In the genomic region with DNA sequence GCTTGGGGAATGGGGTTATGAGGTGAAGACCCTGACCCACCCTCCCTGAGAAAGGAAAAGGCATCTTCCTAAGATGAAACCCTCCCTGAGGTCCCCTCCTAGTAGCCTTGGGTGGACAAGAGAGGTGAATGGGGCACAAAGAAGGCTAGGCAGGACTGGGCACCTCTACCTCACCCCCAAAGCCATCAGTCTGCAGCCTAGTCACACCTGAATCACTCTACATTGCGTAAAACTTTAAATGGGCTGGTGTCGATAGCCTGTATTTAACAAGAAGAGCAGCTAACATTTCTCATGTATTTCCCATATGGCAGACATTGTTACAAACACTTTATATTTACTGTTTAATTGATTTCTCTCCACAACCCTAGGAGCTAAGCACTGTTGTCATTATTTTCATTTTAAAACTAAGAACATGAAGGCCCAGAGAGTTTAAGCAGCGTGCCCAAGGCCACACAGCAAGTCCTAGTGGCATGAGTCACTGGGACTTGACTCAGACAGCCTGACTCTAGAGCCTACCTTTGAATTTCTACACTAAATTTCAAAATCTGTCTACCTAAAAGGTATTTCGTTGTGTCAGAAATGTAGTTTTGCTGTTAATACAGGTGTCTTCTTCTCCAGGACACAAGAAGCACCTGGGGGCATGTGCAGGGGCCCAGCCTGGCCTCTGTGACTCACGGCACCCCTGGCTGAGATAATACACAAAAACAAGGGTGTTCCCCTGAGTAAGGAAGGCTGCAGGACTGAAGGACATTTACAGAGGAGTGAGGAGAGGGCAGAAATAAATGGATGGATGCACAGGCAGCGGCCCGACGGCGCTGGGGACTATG, we compare ENCODE assay signal across 18 cellular contexts. TPM values are rescaled to one million over a fixed set of nuclear protein-coding genes. Genes with fewer than 3 reads are reported as not detected.
"Had no signal": no experiment of that assay in that cellular context is flagged by ENCODE, and none has a peak within 500 bp of the region (broad histone marks: within the 10 kb centered on the region; RNA-seq: fewer than 3 reads in every experiment).

No MANE protein-coding gene starts in this region.

- H3K27me3 ChIP-seq: cardiac muscle cell had no signal

- ATAC-seq: psoas muscle; stimulated activated naive CD8-positive, alpha-beta T cell treated with anti-CD3 and anti-CD28 coated beads, Interleukin-15, amount 100 ng/mL, for 72 hours had no signal

- H3K4me1 ChIP-seq: psoas muscle, spleen had no signal

- H3K9me3 ChIP-seq: psoas muscle, spleen, thoracic aorta had no signal

- H3K27ac ChIP-seq: cardiac muscle cell, dorsolateral prefrontal cortex, psoas muscle, spleen, thoracic aorta had no signal

- DNase-seq: activated B cell treated with CpG ODN at 0.5 μM for 24 hours; activated CD4-positive, alpha-beta T cell treated with anti-CD3 and anti-CD28 coated beads for 48 hours; activated naive CD4-positive, alpha-beta T cell treated with anti-CD3 and anti-CD28 coated beads, Interleukin-2, amount 10 ng/mL, durations not matched to agents 7 days and 5 days; activated T-cell treated with anti-CD3 and anti-CD28 coated beads, Interleukin-2, amount 50 U/mL, for 24 hours; foreskin melanocyte; psoas muscle; spleen; stimulated activated naive CD8-positive, alpha-beta T cell treated with anti-CD3 and anti-CD28 coated beads, Interleukin-15, amount 100 ng/mL, for 72 hours; SW 1271 had no signal

- H3K4me3 ChIP-seq: cardiac muscle cell, dorsolateral prefrontal cortex, psoas muscle, spleen, thoracic aorta had no signal

- H3K36me3 ChIP-seq: cardiac muscle cell, spleen, thoracic aorta had no signal

RNA-seq across cellular contexts. Expression of gene AOC1, which starts 3.4 kb away (rescaled TPM):
- total RNA-seq: activated B cell treated with CpG ODN at 0.5 μM for 24 hours; astrocyte; mesothelial cell of epicardium; osteoblast; T-helper 2 cell treated with Interferon-gamma antibody and Interleukin-4, amounts not matched to agents 100 ng/mL and 5 ng/mL, for 36 hours; thoracic aorta had no signal
- polyA plus RNA-seq: cardiac muscle cell, neural cell, urinary bladder had no signal

RNA-seq across cellular contexts. Expression of gene TMEM176A, which starts 55.1 kb away (rescaled TPM):
- total RNA-seq: activated B cell treated with CpG ODN at 0.5 μM for 24 hours; astrocyte; osteoblast; T-helper 2 cell treated with Interferon-gamma antibody and Interleukin-4, amounts not matched to agents 100 ng/mL and 5 ng/mL, for 36 hours had no signal
- polyA plus RNA-seq: neural cell had no signal

RNA-seq across cellular contexts. Expression of gene TMEM176B, which starts 55.5 kb away (rescaled TPM):
- total RNA-seq: T-helper 2 cell treated with Interferon-gamma antibody and Interleukin-4, amounts not matched to agents 100 ng/mL and 5 ng/mL, for 36 hours had no signal
